ENCODE assay signal across 22 cellular contexts in genomic region chr12:70842942-70843341, GRCh38.
"Had no signal": no experiment of that assay in that cellular context is flagged by ENCODE, and none has a peak within 500 bp of the region (broad histone marks: within the 10 kb centered on the region; RNA-seq: fewer than 3 reads in every experiment).

No MANE protein-coding gene starts in this region.

- H3K4me1 ChIP-seq: body of pancreas, esophagus muscularis mucosa, upper lobe of left lung had no signal

- DNase-seq: activated B cell treated with CpG ODN at 0.5 μM for 24 hours; activated CD4-positive, alpha-beta memory T cell treated with anti-CD3 and anti-CD28 coated beads for 36 hours; activated CD4-positive, alpha-beta T cell treated with anti-CD3 and anti-CD28 coated beads for 4 hours; activated naive CD4-positive, alpha-beta T cell; activated naive CD8-positive, alpha-beta T cell treated with anti-CD3 and anti-CD28 coated beads, Interleukin-2, amount 10 ng/mL, durations not matched to agents 7 days and 5 days; activated T-cell treated with anti-CD3 and anti-CD28 coated beads for 4 hours; body of pancreas; left ventricle myocardium inferior; mammary epithelial cell; mucosa of descending colon; naive B cell; right cardiac atrium; stimulated activated CD4-positive, alpha-beta T cell treated with anti-CD3 and anti-CD28 coated beads, Interleukin-4, amount 100 ng/mL, for 1 hour; stimulated activated naive CD8-positive, alpha-beta T cell treated with anti-CD3 and anti-CD28 coated beads, Interleukin-15, amount 100 ng/mL, for 72 hours; T-cell; T-helper 9 cell; upper lobe of left lung had no signal

- FAIRE-seq: colon, islet of Langerhans had no signal

- H3K36me3 ChIP-seq: esophagus muscularis mucosa, left ventricle myocardium inferior, thoracic aorta, upper lobe of left lung had no signal

- H3K27ac ChIP-seq: body of pancreas, esophagus muscularis mucosa, left ventricle myocardium inferior, skin epidermis, thoracic aorta, upper lobe of left lung had no signal

- H3K9me3 ChIP-seq: body of pancreas, esophagus muscularis mucosa, left ventricle myocardium inferior, mucosa of descending colon, thoracic aorta, upper lobe of left lung had no signal

- H3K27me3 ChIP-seq: body of pancreas, esophagus muscularis mucosa, upper lobe of left lung had no signal

- ATAC-seq: body of pancreas; mucosa of descending colon; right cardiac atrium; stimulated activated naive CD8-positive, alpha-beta T cell treated with anti-CD3 and anti-CD28 coated beads, Interleukin-15, amount 100 ng/mL, for 72 hours; T-cell had no signal

- H3K4me3 ChIP-seq: body of pancreas, esophagus muscularis mucosa, left ventricle myocardium inferior, mucosa of descending colon, skin epidermis, thoracic aorta, upper lobe of left lung had no signal
